16 cellular contexts compared by ENCODE assay signal in the genomic region with DNA sequence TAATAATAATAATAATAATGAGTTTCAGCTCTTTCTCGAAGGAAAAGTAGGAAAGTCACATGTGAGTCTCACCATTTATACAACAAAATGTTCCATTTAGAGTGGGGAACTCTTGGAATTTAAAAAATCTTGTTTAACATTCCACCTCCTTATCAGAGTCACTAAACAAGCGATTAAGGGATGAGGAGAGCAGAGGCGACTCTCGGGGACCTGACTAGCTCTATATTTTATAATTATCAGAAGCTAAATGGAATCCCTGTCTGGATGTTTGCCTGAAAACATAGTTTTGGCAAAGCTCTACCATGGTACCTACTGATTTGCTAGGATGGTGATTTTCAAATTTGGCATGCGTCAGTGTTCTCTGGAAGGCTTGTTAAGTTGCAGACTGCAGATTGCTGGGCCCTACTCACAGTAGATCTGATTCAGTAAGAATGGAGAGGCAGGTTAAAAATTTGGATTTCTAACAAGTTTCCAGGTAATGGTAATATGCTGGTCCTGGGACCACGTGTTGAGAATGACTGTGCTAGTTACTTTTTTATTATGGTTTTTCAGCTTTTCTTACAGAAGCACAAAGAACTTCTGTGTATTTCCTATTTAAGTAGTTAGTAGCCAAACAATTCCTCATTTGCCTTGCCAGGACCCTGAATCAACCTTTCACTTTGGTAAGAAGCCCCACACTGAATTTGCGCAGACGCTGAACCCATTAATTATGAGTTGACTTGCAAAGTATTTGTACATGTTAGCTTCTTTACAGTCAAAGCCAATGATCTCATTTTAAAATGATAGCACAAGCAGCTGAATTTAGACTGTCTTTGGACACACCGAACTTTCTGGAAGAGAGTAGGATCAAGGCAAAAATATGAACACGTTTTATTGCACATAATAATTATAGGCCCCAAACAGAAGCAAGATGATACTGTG. TPM values are rescaled to one million over a fixed set of nuclear protein-coding genes. Genes with fewer than 3 reads are reported as not detected.
DNase-seq lines count a peak whose midpoint lies in the region; ATAC-seq, FAIRE-seq and TF ChIP-seq lines count a peak whose summit lies in the region.
"Had no signal": no experiment of that assay in that cellular context is flagged by ENCODE, and none has a peak within 500 bp of the region (broad histone marks: within the 10 kb centered on the region; RNA-seq: fewer than 3 reads in every experiment).

No MANE protein-coding gene starts in this region.

- no peak overlapping the region for H3K4me3 ChIP-seq in rectal smooth muscle tissue (ENCODE audit: low read length)

- H3K9ac ChIP-seq in rectal smooth muscle tissue (ENCODE audit: low read length), result no peak overlapping the region

- H3K27me3 ChIP-seq in rectal smooth muscle tissue (ENCODE audit: control insufficient read depth, insufficient read depth, low read length), result no peaks in the 10 kb centered on the region

- intact Hi-C loops in left ventricle myocardium superior (cut with micrococcal nuclease), result no loop called here

- ATAC-seq in left ventricle myocardium superior, result peak; percentile 68
- ATAC-seq: activated CD8-positive, alpha-beta T cell treated with anti-CD3 and anti-CD28 coated beads, Interleukin-2, amount 10 ng/mL, durations not matched to agents 7 days and 5 days had no signal

- H3K4me1 ChIP-seq in rectal smooth muscle tissue (ENCODE audit: control insufficient read depth, insufficient read depth, low read length), result peaks cover 22% of the 10 kb centered on the region

- peak overlapping the region; percentile 65 for H3K27ac ChIP-seq in rectal smooth muscle tissue (ENCODE audit: low read depth, low read length)

- H3K36me3 ChIP-seq in rectal smooth muscle tissue (ENCODE audit: control insufficient read depth, insufficient read depth, low read length), result no peaks in the 10 kb centered on the region

- DNase-seq in EL (peak; percentile 12), astrocyte of the hippocampus (ENCODE audit: low read depth, low spot score) (peak; percentile 38), left ventricle myocardium superior (no peak), DMS79 (lab: John Stamatoyannopoulos, UW) (no peak), NCI-H2081 treated with DMSO at 0.1 percent for 48 hours (lab: John Stamatoyannopoulos, UW) (no peak), activated T-cell treated with anti-CD3 and anti-CD28 coated beads for 4 hours (no peak), GM12891 (ENCODE audit: insufficient read length, low spot score) (no peak)
- DNase-seq: activated CD8-positive, alpha-beta T cell treated with anti-CD3 and anti-CD28 coated beads, Interleukin-2, amount 10 ng/mL, durations not matched to agents 7 days and 5 days; anterior cingulate cortex; foreskin melanocyte; NCI-H1105; NCI-H2227 treated with DMSO at 0.1 percent for 48 hours; stimulated activated CD4-positive, alpha-beta T cell treated with anti-CD3 and anti-CD28 coated beads, Interleukin-4, amount 100 ng/mL, for 4 hours had no signal

- TF ChIP-seq POLR2A in GM12891 (IDR thresholded peaks at IDR 0.05; ENCODE audit: low read depth, low read length), result no peak

- FAIRE-seq in GM12891 (lab: Jason Lieb, UNC), result no peak
- FAIRE-seq: D721Med had no signal

TF ChIP-seq in GM12891, 5 proteins besides CTCF, POLR2A, EP300 and RAD21:
- TF ChIP-seq PAX5 (IDR thresholded peaks at IDR 0.05; ENCODE audit: insufficient read depth, low read length, severe bottlenecking) (no peak), TAF1 (IDR thresholded peaks at IDR 0.05; ENCODE audit: low read depth, low read length) (no peak), POLR2AphosphoS5 (IDR thresholded peaks at IDR 0.05; ENCODE audit: low read depth, low read length) (no peak), SPI1 (IDR thresholded peaks at IDR 0.05; ENCODE audit: low read depth, low read length) (no peak), POU2F2 (IDR thresholded peaks at IDR 0.05; ENCODE audit: low read depth, low read length) (no peak)

RNA-seq across cellular contexts. Expression of gene CPED1, which starts 39.5 kb away (rescaled TPM):
- 32.8 TPM for total RNA-seq in left ventricle myocardium superior
- 0.03 TPM for polyA plus RNA-seq in GM12891 (2012; ENCODE audit: low read depth, missing spikeins)
- total RNA-seq: activated CD8-positive, alpha-beta T cell treated with anti-CD3 and anti-CD28 coated beads, Interleukin-2, amount 10 ng/mL, durations not matched to agents 7 days and 5 days; activated T-helper 2 cell treated with anti-CD3 and anti-CD28 coated beads, Interferon-gamma antibody, Interleukin-2, Interleukin-4, amounts not matched to agents 10 μg/mL and 5 μg/mL and 100 μg/mL, durations not matched to agents 14 hours and 24 hours and 36 hours had no signal

Comparison
In these comparisons a context has a peak if more than half of its experiments do, and no peak if none do; other contexts are left out.
1. DNase-seq: peak in EL (single experiment) and astrocyte of the hippocampus (single experiment); none in left ventricle myocardium superior (single experiment), DMS79 (single experiment), NCI-H2081 treated with DMSO at 0.1 percent for 48 hours (single experiment), activated T-cell treated with anti-CD3 and anti-CD28 coated beads for 4 hours (single experiment) and GM12891 (single experiment).